In genomic region chr1:151721788-151722510, GRCh38 we compare ENCODE assay signal across 8 cellular contexts. TPM values are rescaled to one million over a fixed set of nuclear protein-coding genes. Genes with fewer than 3 reads are reported as not detected.
DNase-seq lines count a peak whose midpoint lies in the region; ATAC-seq and TF ChIP-seq lines count a peak whose summit lies in the region.

No MANE protein-coding gene starts in this region.

- H4K8ac ChIP-seq in mesenchymal stem cell (ENCODE audit: low read length) = peak overlapping the region; percentile 20

- H3K27me3 ChIP-seq in heart left ventricle (peaks cover 0 to 30% (median 0%) of the 10 kb centered on the region in 9 donors), mesenchymal stem cell (ENCODE audit: control insufficient read depth in 1 of 2, insufficient read depth in 1 of 2, low read length in 2 of 2) (peaks cover 57 to 69% of the 10 kb centered on the region in 2 experiments), upper lobe of right lung (peaks cover 5% of the 10 kb centered on the region)

- no peak overlapping the region for H2BK12ac ChIP-seq in mesenchymal stem cell (ENCODE audit: low read length in 2 of 2)

- H3K18ac ChIP-seq in mesenchymal stem cell (ENCODE audit: low read depth in 1 of 2, low read length in 2 of 2) = no peak overlapping the region

- H3K4me2 ChIP-seq in mesenchymal stem cell (ENCODE audit: low read length, poor library complexity, severe bottlenecking) = peak overlapping the region; percentile 99

- no peak overlapping the region for H2BK5ac ChIP-seq in mesenchymal stem cell (ENCODE audit: low read depth, low read length, poor library complexity, severe bottlenecking)

- peak overlapping the region; percentile 42 for H3K9ac ChIP-seq in mesenchymal stem cell (ENCODE audit: low read length)

- H2AFZ ChIP-seq in mesenchymal stem cell (ENCODE audit: low read depth, low read length) = no peak overlapping the region

- no peak for DNase-seq in heart left ventricle
- no peak for DNase-seq in left cardiac atrium
- DNase-seq in astrocyte of the spinal cord (ENCODE audit: low read depth, low spot score) = no peak
- DNase-seq in mesenchymal stem cell = no peak
- DNase-seq in upper lobe of right lung = no peak
- DNase-seq in sciatic nerve (ENCODE audit: low spot score) = no peak
- no peak for DNase-seq in DMS 273 treated with DMSO at 0.1 percent for 48 hours (lab: John Stamatoyannopoulos, UW)
- no peak for DNase-seq in putamen (ENCODE audit: low spot score)

- in situ Hi-C loops in astrocyte of the spinal cord (cut with HindIII; ENCODE audit: low sequenced_read_pairs) = no loop called here

- ATAC-seq in heart left ventricle (no peak), left cardiac atrium (no peak), upper lobe of right lung (no peak), sciatic nerve (no peak)

- H3K23ac ChIP-seq in mesenchymal stem cell (ENCODE audit: low read length in 2 of 2) = no peak overlapping the region

- H2BK120ac ChIP-seq in mesenchymal stem cell (ENCODE audit: low read depth, low read length) = no peak overlapping the region

- TF ChIP-seq POLR2A in heart left ventricle (IDR thresholded peaks at IDR 0.05) = no peak

- H4K91ac ChIP-seq in mesenchymal stem cell (ENCODE audit: low read length) = no peak overlapping the region

- H3K36me3 ChIP-seq in heart left ventricle = no peaks in the 10 kb centered on the region
- no peaks in the 10 kb centered on the region for H3K36me3 ChIP-seq in mesenchymal stem cell (ENCODE audit: control insufficient read depth in 1 of 2, insufficient read depth in 2 of 2, low read depth in 1 of 2, low read length in 2 of 2)
- H3K36me3 ChIP-seq in upper lobe of right lung = no peaks in the 10 kb centered on the region

- peak overlapping the region; percentile 27 to 74 (median 58) for H3K4me3 ChIP-seq in heart left ventricle
- peak overlapping the region; percentile 33 for H3K4me3 ChIP-seq in astrocyte of the spinal cord (ENCODE audit: low read depth, low read length)
- peak overlapping the region; percentile 52 to 76 for H3K4me3 ChIP-seq in mesenchymal stem cell (ENCODE audit: insufficient read depth in 1 of 2, low read depth in 1 of 2, low read length in 2 of 2)
- peak overlapping the region; percentile 54 for H3K4me3 ChIP-seq in upper lobe of right lung

- no peak overlapping the region for H2AK5ac ChIP-seq in mesenchymal stem cell (ENCODE audit: low read length, severe bottlenecking)

- H3K4ac ChIP-seq in mesenchymal stem cell (ENCODE audit: low read depth in 1 of 2, low read length in 2 of 2) = no peak overlapping the region

- TF ChIP-seq CTCF in heart left ventricle (IDR thresholded peaks at IDR 0.05) (no peak), astrocyte of the spinal cord (IDR thresholded peaks at IDR 0.05; ENCODE audit: low read depth, low read length) (no peak), upper lobe of right lung (IDR thresholded peaks at IDR 0.05) (no peak)

- H3K14ac ChIP-seq in mesenchymal stem cell (ENCODE audit: low read length in 2 of 2) = no peak overlapping the region

- H3K27ac ChIP-seq in heart left ventricle (peak overlapping the region in 3 of 12 donors; percentile 69 to 85 (median 76)), mesenchymal stem cell (ENCODE audit: low read length, poor library complexity, severe bottlenecking) (no peak overlapping the region), upper lobe of right lung (no peak overlapping the region)

- 28 to 40% (median 30%) methylated on average over 17 of the region's 17 CpGs for WGBS in heart left ventricle, 4 donors
- 39% methylated on average over 14 of the region's 17 CpGs for WGBS in mesenchymal stem cell

- H3K4me1 ChIP-seq in heart left ventricle (peaks cover 0 to 47% (median 29%) of the 10 kb centered on the region in 12 donors), mesenchymal stem cell (ENCODE audit: control insufficient read depth, insufficient read depth, low read depth, low read length) (peaks cover 11% of the 10 kb centered on the region), upper lobe of right lung (peaks cover 29% of the 10 kb centered on the region)

- H3K9me3 ChIP-seq in heart left ventricle = no peaks in the 10 kb centered on the region
- H3K9me3 ChIP-seq in mesenchymal stem cell (ENCODE audit: control insufficient read depth, low read length) = no peaks in the 10 kb centered on the region
- H3K9me3 ChIP-seq in upper lobe of right lung = no peaks in the 10 kb centered on the region

- intact Hi-C loops in heart left ventricle (cut with DNase I) = no loop called here
- intact Hi-C loops in left cardiac atrium (cut with DNase I) = loop anchor here in 1 of 2 donors (5.0 kb wide), 1 partner anchor 110 kb away; the partner anchor contains the start of gene SNX27
- intact Hi-C loops in upper lobe of right lung (cut with DNase I) = no loop called here
- intact Hi-C loops in sciatic nerve (cut with DNase I) = no loop called here

- no peak overlapping the region for H2BK15ac ChIP-seq in mesenchymal stem cell (ENCODE audit: low read depth, poor library complexity, severe bottlenecking)

- no peaks in the 10 kb centered on the region for H3K79me1 ChIP-seq in mesenchymal stem cell (replicated peaks; ENCODE audit: low read length, poor library complexity, severe bottlenecking)

RNA-seq across cellular contexts. Expression of gene RIIAD1, which starts 0.6 kb away (rescaled TPM):
- total RNA-seq in heart left ventricle (10 to 100 TPM in 2 of 9 donors, 1 to 10 TPM in 6, not detected in 1; 2.3 to 20.8 (median 6.0) TPM), left cardiac atrium (1 to 10 TPM; 3.3 TPM), upper lobe of right lung (not detected), sciatic nerve (1.1 TPM)
- 10 to 100 TPM in 1 of 2 donors, not detected in 1; 13.1 TPM for polyA plus RNA-seq in heart left ventricle
- polyA plus RNA-seq in mesenchymal stem cell (2013, experiment 1 of 2) = 0.37 TPM
- not detected for polyA plus RNA-seq in mesenchymal stem cell (2013, experiment 2 of 2)

RNA-seq across cellular contexts. Expression of gene CELF3, which starts 5.3 kb away (rescaled TPM):
- total RNA-seq in heart left ventricle (not detected), left cardiac atrium (not detected), upper lobe of right lung (not detected), sciatic nerve (0.36 TPM)
- not detected for polyA plus RNA-seq in heart left ventricle
- polyA plus RNA-seq in mesenchymal stem cell (2013, experiment 1 of 2) = not detected
- not detected for polyA plus RNA-seq in mesenchymal stem cell (2013, experiment 2 of 2)

RNA-seq across cellular contexts. Expression of gene MRPL9, which starts 41.3 kb away (rescaled TPM):
- total RNA-seq in heart left ventricle (10 to 100 TPM; 35.8 to 53.2 (median 46.3) TPM), left cardiac atrium (10 to 100 TPM; 39.1 TPM), upper lobe of right lung (54.6 TPM), sciatic nerve (44.4 TPM)
- 10 to 100 TPM; 45.2 to 57.9 TPM for polyA plus RNA-seq in heart left ventricle
- 71.1 TPM for polyA plus RNA-seq in mesenchymal stem cell (2013, experiment 1 of 2)
- 73.0 TPM for polyA plus RNA-seq in mesenchymal stem cell (2013, experiment 2 of 2)
